In the genomic region with DNA sequence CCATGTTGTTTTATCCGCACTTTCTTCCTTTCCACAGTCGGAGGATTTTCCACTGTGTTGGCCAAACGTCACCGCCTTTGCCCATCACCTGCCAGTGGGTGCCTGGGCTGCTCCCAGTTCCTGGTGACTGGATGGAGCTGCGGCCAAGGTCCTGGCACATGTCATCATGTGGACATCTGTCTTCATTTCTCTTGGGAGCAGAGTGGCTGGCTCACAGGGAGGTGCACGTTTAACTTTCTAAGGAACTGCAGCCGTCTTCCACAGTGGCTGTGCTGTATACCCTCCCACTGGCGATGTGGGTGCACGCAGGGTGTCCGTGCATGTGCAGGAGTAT, we compare ENCODE assay signal across 1 cellular context.
TF ChIP-seq lines count a peak whose summit lies in the region.

No MANE protein-coding gene starts in this region.

TF ChIP-seq in K562, 482 proteins besides CTCF, POLR2A, EP300 and RAD21:
- no peak for TF ChIP-seq XRCC5 (IDR thresholded peaks at IDR 0.05; ENCODE audit: low read depth, low read length)
- TF ChIP-seq, protein P1, sequence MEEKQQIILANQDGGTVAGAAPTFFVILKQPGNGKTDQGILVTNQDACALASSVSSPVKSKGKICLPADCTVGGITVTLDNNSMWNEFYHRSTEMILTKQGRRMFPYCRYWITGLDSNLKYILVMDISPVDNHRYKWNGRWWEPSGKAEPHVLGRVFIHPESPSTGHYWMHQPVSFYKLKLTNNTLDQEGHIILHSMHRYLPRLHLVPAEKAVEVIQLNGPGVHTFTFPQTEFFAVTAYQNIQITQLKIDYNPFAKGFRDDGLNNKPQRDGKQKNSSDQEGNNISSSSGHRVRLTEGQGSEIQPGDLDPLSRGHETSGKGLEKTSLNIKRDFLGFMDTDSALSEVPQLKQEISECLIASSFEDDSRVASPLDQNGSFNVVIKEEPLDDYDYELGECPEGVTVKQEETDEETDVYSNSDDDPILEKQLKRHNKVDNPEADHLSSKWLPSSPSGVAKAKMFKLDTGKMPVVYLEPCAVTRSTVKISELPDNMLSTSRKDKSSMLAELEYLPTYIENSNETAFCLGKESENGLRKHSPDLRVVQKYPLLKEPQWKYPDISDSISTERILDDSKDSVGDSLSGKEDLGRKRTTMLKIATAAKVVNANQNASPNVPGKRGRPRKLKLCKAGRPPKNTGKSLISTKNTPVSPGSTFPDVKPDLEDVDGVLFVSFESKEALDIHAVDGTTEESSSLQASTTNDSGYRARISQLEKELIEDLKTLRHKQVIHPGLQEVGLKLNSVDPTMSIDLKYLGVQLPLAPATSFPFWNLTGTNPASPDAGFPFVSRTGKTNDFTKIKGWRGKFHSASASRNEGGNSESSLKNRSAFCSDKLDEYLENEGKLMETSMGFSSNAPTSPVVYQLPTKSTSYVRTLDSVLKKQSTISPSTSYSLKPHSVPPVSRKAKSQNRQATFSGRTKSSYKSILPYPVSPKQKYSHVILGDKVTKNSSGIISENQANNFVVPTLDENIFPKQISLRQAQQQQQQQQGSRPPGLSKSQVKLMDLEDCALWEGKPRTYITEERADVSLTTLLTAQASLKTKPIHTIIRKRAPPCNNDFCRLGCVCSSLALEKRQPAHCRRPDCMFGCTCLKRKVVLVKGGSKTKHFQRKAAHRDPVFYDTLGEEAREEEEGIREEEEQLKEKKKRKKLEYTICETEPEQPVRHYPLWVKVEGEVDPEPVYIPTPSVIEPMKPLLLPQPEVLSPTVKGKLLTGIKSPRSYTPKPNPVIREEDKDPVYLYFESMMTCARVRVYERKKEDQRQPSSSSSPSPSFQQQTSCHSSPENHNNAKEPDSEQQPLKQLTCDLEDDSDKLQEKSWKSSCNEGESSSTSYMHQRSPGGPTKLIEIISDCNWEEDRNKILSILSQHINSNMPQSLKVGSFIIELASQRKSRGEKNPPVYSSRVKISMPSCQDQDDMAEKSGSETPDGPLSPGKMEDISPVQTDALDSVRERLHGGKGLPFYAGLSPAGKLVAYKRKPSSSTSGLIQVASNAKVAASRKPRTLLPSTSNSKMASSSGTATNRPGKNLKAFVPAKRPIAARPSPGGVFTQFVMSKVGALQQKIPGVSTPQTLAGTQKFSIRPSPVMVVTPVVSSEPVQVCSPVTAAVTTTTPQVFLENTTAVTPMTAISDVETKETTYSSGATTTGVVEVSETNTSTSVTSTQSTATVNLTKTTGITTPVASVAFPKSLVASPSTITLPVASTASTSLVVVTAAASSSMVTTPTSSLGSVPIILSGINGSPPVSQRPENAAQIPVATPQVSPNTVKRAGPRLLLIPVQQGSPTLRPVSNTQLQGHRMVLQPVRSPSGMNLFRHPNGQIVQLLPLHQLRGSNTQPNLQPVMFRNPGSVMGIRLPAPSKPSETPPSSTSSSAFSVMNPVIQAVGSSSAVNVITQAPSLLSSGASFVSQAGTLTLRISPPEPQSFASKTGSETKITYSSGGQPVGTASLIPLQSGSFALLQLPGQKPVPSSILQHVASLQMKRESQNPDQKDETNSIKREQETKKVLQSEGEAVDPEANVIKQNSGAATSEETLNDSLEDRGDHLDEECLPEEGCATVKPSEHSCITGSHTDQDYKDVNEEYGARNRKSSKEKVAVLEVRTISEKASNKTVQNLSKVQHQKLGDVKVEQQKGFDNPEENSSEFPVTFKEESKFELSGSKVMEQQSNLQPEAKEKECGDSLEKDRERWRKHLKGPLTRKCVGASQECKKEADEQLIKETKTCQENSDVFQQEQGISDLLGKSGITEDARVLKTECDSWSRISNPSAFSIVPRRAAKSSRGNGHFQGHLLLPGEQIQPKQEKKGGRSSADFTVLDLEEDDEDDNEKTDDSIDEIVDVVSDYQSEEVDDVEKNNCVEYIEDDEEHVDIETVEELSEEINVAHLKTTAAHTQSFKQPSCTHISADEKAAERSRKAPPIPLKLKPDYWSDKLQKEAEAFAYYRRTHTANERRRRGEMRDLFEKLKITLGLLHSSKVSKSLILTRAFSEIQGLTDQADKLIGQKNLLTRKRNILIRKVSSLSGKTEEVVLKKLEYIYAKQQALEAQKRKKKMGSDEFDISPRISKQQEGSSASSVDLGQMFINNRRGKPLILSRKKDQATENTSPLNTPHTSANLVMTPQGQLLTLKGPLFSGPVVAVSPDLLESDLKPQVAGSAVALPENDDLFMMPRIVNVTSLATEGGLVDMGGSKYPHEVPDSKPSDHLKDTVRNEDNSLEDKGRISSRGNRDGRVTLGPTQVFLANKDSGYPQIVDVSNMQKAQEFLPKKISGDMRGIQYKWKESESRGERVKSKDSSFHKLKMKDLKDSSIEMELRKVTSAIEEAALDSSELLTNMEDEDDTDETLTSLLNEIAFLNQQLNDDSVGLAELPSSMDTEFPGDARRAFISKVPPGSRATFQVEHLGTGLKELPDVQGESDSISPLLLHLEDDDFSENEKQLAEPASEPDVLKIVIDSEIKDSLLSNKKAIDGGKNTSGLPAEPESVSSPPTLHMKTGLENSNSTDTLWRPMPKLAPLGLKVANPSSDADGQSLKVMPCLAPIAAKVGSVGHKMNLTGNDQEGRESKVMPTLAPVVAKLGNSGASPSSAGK (IDR thresholded peaks at IDR 0.05), result peak; percentile 44; the same call in 1 of the 2 replicates
- TF ChIP-seq ZC3H4 (CRISPR knock-in tag; IDR thresholded peaks at IDR 0.05; ENCODE audit: borderline replicate concordance), result no peak
- no peak for TF ChIP-seq BACH1 (tag; IDR thresholded peaks at IDR 0.05)
- no peak for TF ChIP-seq FUS (optimal IDR thresholded peaks at IDR 0.05; ENCODE audit: low read depth, low read length)
- no peak for TF ChIP-seq SETDB1 (IDR thresholded peaks at IDR 0.05; ENCODE audit: low read length)
- TF ChIP-seq TEAD2 (tag; IDR thresholded peaks at IDR 0.05), result no peak
